Comparison of ENCODE assay signal across 19 cellular contexts in the genomic region with DNA sequence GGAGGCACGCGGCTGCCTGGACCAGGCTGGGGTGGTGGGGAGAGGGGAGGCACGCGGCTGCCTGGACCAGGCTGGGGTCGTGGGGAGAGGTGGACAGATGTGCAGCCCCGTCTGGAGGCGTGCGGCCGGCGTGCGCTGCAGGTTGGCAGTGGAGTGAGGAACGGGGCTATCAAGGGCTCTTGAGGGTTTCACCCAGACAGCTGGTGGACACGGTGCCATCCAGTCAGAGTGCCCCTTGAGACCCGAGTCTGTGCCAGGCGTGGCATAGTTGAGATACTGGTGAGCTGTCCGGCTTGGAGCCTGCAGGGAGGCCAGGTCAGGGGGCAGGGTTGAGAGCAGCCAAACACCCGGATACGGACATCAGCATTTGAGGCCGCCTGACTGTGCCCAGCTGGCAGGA. TPM values are rescaled to one million over a fixed set of nuclear protein-coding genes. Genes with fewer than 3 reads are reported as not detected.
A peak's percentile ranks its signal among the peaks of the same experiment; 100 is the strongest.
DNase-seq lines count a peak whose midpoint lies in the region; ATAC-seq and TF ChIP-seq lines count a peak whose summit lies in the region.
"Had no signal": no experiment of that assay in that cellular context is flagged by ENCODE, and none has a peak within 500 bp of the region (broad histone marks: within the 10 kb centered on the region; RNA-seq: fewer than 3 reads in every experiment).

No MANE protein-coding gene starts in this region.

- no peak overlapping the region for H3K4me3 ChIP-seq in psoas muscle
- H3K4me3 ChIP-seq: GM23248 had no signal

- H3K4me1 ChIP-seq in psoas muscle, result peaks cover 27% of the 10 kb centered on the region

- no peak for TF ChIP-seq CTCF in psoas muscle (IDR thresholded peaks at IDR 0.05)

- no peaks in the 10 kb centered on the region for H3K9me3 ChIP-seq in psoas muscle

- ATAC-seq in psoas muscle, result peak; percentile 69 to 86 (median 74)
- ATAC-seq in GM21717 (IDR thresholded peaks at IDR 0.05; ENCODE audit: unreplicated experiment), result no peak
- ATAC-seq in HG03175 (IDR thresholded peaks at IDR 0.05; ENCODE audit: unreplicated experiment), result no peak
- ATAC-seq: CD8-positive, alpha-beta T cell; natural killer cell treated with Interleukin-12 subunit alpha and Interleukin-12 subunit beta and Interleukin-15 and Interleukin-18, amount 100 ng/mL, for 72 hours; T-cell had no signal

- DNase-seq in DMS79 treated with DMSO at 0.1 percent for 48 hours (lab: John Stamatoyannopoulos, UW), result peak; percentile 22
- peak in 1 of 2 donors; percentile 73 for DNase-seq in psoas muscle
- DNase-seq in C1 segment of cervical spinal cord (lab: John Stamatoyannopoulos, UW), result no peak
- DNase-seq in NCI-H510A (lab: John Stamatoyannopoulos, UW), result no peak
- DNase-seq: activated CD4-positive, alpha-beta T cell treated with anti-CD3 and anti-CD28 coated beads, Interleukin-2, amount 50 U/mL, for 1 hour; activated CD8-positive, alpha-beta memory T cell treated with anti-CD3 and anti-CD28 coated beads, Interleukin-2, amount 50 U/mL, for 48 hours; activated gamma-delta T cell treated with Interleukin-2 at 50 U/mL for 16 hours; GM23248; NCI-H1092 treated with DMSO at 0.1 percent for 48 hours; SHP77 treated with DMSO at 0.1 percent for 48 hours; stimulated activated CD4-positive, alpha-beta T cell treated with anti-CD3 and anti-CD28 coated beads, Interleukin-12 subunit alpha, Interleukin-12 subunit beta, amount 100 ng/mL, for 4 hours; stimulated activated CD8-positive, alpha-beta memory T cell treated with anti-CD3 and anti-CD28 coated beads, Interleukin-4, amount 100 ng/mL, for 48 hours; T-cell had no signal

- intact Hi-C loops in psoas muscle (cut with DNase I), result no loop called here

- H3K27ac ChIP-seq in cingulate gyrus (ENCODE audit: low read depth, low read length) (peak overlapping the region; percentile 75), layer of hippocampus (ENCODE audit: low read depth, low read length) (peak overlapping the region; percentile 55), psoas muscle (no peak overlapping the region)
- H3K27ac ChIP-seq: GM23248 had no signal

- H3K27me3 ChIP-seq in layer of hippocampus (ENCODE audit: control insufficient read depth, insufficient read depth, low read length) (no peaks in the 10 kb centered on the region), psoas muscle (ENCODE audit: insufficient read depth in 3 of 3, low read length in 2 of 3) (no peaks in the 10 kb centered on the region)

- no peaks in the 10 kb centered on the region for H3K36me3 ChIP-seq in psoas muscle (ENCODE audit: insufficient read depth in 1 of 2, low read depth in 1 of 2)

- WGBS in psoas muscle, 3 donors, result 30 to 52% (median 37%) methylated on average over 19 of the region's 19 CpGs

RNA-seq across cellular contexts. Expression of gene GRAMD4, which starts 1.5 kb away (rescaled TPM):
- total RNA-seq in psoas muscle, result 10 to 100 TPM; 17.8 to 39.3 (median 36.9) TPM
- polyA plus RNA-seq in psoas muscle, result 10 to 100 TPM; 11.3 to 16.6 (median 11.3) TPM

Comparison
In these comparisons a context has a peak if more than half of its experiments do, and no peak if none do; other contexts are left out.
1. ATAC-seq: peak in psoas muscle (4 of 4); none in GM21717 (single experiment) and HG03175 (single experiment).